ENCODE assay signal across 16 cellular contexts in genomic region chr21:34894401-34894800, GRCh38.
DNase-seq lines count a peak whose midpoint lies in the region; ATAC-seq and FAIRE-seq lines count a peak whose summit lies in the region.
"Had no signal": no experiment of that assay in that cellular context is flagged by ENCODE, and none has a peak within 500 bp of the region (broad histone marks: within the 10 kb centered on the region; RNA-seq: fewer than 3 reads in every experiment).

No MANE protein-coding gene starts in this region.

- H3K27ac Mint-ChIP-seq in activated naive CD4-positive, alpha-beta T cell treated with anti-CD3 and anti-CD28 coated beads, Interleukin-2, amount 50 U/mL, for 24 hours = peak overlapping the region; percentile 46
- peak overlapping the region; percentile 16 for H3K27ac Mint-ChIP-seq in central memory CD8-positive, alpha-beta T cell (ENCODE audit: low read depth)
- H3K27ac Mint-ChIP-seq: B cell, GM23338 had no signal

- peaks cover 22% of the 10 kb centered on the region for H3K36me3 Mint-ChIP-seq in activated naive CD4-positive, alpha-beta T cell treated with anti-CD3 and anti-CD28 coated beads, Interleukin-2, amount 50 U/mL, for 24 hours
- H3K36me3 Mint-ChIP-seq in central memory CD8-positive, alpha-beta T cell (ENCODE audit: insufficient read depth) = peaks cover 6% of the 10 kb centered on the region

- peaks cover 77% of the 10 kb centered on the region for H3K4me1 Mint-ChIP-seq in activated naive CD4-positive, alpha-beta T cell treated with anti-CD3 and anti-CD28 coated beads, Interleukin-2, amount 50 U/mL, for 24 hours
- H3K4me1 Mint-ChIP-seq in central memory CD8-positive, alpha-beta T cell = peaks cover 37% of the 10 kb centered on the region

- no peaks in the 10 kb centered on the region for H3K27me3 Mint-ChIP-seq in activated naive CD4-positive, alpha-beta T cell treated with anti-CD3 and anti-CD28 coated beads, Interleukin-2, amount 50 U/mL, for 24 hours
- no peaks in the 10 kb centered on the region for H3K27me3 Mint-ChIP-seq in central memory CD8-positive, alpha-beta T cell
- H3K27me3 Mint-ChIP-seq: B cell had no signal

- H3K9me3 Mint-ChIP-seq in activated naive CD4-positive, alpha-beta T cell treated with anti-CD3 and anti-CD28 coated beads, Interleukin-2, amount 50 U/mL, for 24 hours = no peaks in the 10 kb centered on the region
- no peaks in the 10 kb centered on the region for H3K9me3 Mint-ChIP-seq in central memory CD8-positive, alpha-beta T cell

- no peak for DNase-seq in activated naive CD4-positive, alpha-beta T cell treated with Interleukin-2 at 50 U/mL for 16 hours
- DNase-seq in Jurkat, Clone E6-1 (ENCODE audit: low read depth, low spot score) = peak; percentile 75
- no peak for DNase-seq in central memory CD8-positive, alpha-beta T cell (ENCODE audit: low spot score in 2 of 2)
- DNase-seq in COLO668 (lab: John Stamatoyannopoulos, UW; ENCODE audit: unreplicated experiment) (no peak), GM19239 (ENCODE audit: insufficient read length, low spot score) (no peak)
- DNase-seq: Caco-2, NCI-H1436 treated with DMSO at 0.1 percent for 48 hours, NCI-H2081 treated with DMSO at 0.1 percent for 48 hours, NCI-H82, Peyer's patch, SHP77 had no signal

- FAIRE-seq in GM19239 (lab: Jason Lieb, UNC) = no peak

- no peak overlapping the region for H3K4me3 ChIP-seq in Jurkat, Clone E6-1 (ENCODE audit: low read length)
- H3K4me3 ChIP-seq: GM23338, Peyer's patch had no signal

- no peak overlapping the region for H3K4me3 Mint-ChIP-seq in activated naive CD4-positive, alpha-beta T cell treated with anti-CD3 and anti-CD28 coated beads, Interleukin-2, amount 50 U/mL, for 24 hours
- H3K4me3 Mint-ChIP-seq in central memory CD8-positive, alpha-beta T cell = no peak overlapping the region
- H3K4me3 Mint-ChIP-seq: B cell, GM23338 had no signal

- ATAC-seq in central memory CD8-positive, alpha-beta T cell (replicated peaks; ENCODE audit: extremely low read depth, poor library complexity, severe bottlenecking) = no peak
- no peak for ATAC-seq in GM19395 (IDR thresholded peaks at IDR 0.05; ENCODE audit: unreplicated experiment)
- ATAC-seq: GM23338, SK-N-SH treated with all-trans-retinoic acid at 6 μM for 48 hours had no signal
